1 cellular context compared by ENCODE assay signal in genomic region chr16:61323456-61323855, GRCh38.
TF ChIP-seq lines count a peak whose summit lies in the region.

No MANE protein-coding gene starts in this region.

TF ChIP-seq in GM23338, 12 proteins besides CTCF, POLR2A, EP300 and RAD21 (continued from another document):
- no peak for TF ChIP-seq ZNF462 (CRISPR knock-in tag; IDR thresholded peaks at IDR 0.05)
- no peak for TF ChIP-seq REST (IDR thresholded peaks at IDR 0.05; ENCODE audit: unreplicated experiment)
- no peak for TF ChIP-seq EZH2phosphoT487 (IDR thresholded peaks at IDR 0.05; ENCODE audit: unreplicated experiment)
- no peak for TF ChIP-seq EZH2 (IDR thresholded peaks at IDR 0.05; ENCODE audit: low read depth, unreplicated experiment)
- TF ChIP-seq ZNF331 (CRISPR knock-in tag; IDR thresholded peaks at IDR 0.05; ENCODE audit: low read depth): no peak
- TF ChIP-seq ZNF114 (CRISPR knock-in tag; IDR thresholded peaks at IDR 0.05): no peak
- TF ChIP-seq POLR2AphosphoS5 (IDR thresholded peaks at IDR 0.05; ENCODE audit: low read depth): no peak
- TF ChIP-seq ETS1 (IDR thresholded peaks at IDR 0.05): no peak
- TF ChIP-seq CREB1 (CRISPR knock-in tag; IDR thresholded peaks at IDR 0.05; ENCODE audit: low read depth): no peak
- no peak for TF ChIP-seq STAT1 (IDR thresholded peaks at IDR 0.05; ENCODE audit: unreplicated experiment)
TF ChIP-seq in GM23338: peak in this region for 0.
